ENCODE assay signal across 1 cellular context in genomic region chr14:79118291-79118690, GRCh38.
TF ChIP-seq lines count a peak whose summit lies in the region.

No MANE protein-coding gene starts in this region.

TF ChIP-seq in H1, 55 proteins besides CTCF, POLR2A, EP300 and RAD21:
- TF ChIP-seq POU5F1 (IDR thresholded peaks at IDR 0.05; ENCODE audit: low read depth, low read length) (no peak), USF2 (IDR thresholded peaks at IDR 0.05; ENCODE audit: low read length) (no peak), ATF2 (IDR thresholded peaks at IDR 0.05; ENCODE audit: low read length) (no peak), BCL11A (IDR thresholded peaks at IDR 0.05; ENCODE audit: low read depth in 2 of 2, low read length in 2 of 2) (no peak), TBP (IDR thresholded peaks at IDR 0.05; ENCODE audit: low read depth, low read length) (no peak), CBX8 (IDR thresholded peaks at IDR 0.05; ENCODE audit: borderline replicate concordance, low read depth, low read length) (no peak), RNF2 (IDR thresholded peaks at IDR 0.05; ENCODE audit: borderline replicate concordance, low read depth, low read length, missing control alignments, poor library complexity, severe bottlenecking) (no peak), ASH2L (IDR thresholded peaks at IDR 0.05; ENCODE audit: low read length) (no peak), CHD2 (IDR thresholded peaks at IDR 0.05; ENCODE audit: low read length) (no peak), TEAD4 (IDR thresholded peaks at IDR 0.05; ENCODE audit: low read depth, low read length) (no peak), CREB1 (IDR thresholded peaks at IDR 0.05) (no peak), EGR1 (IDR thresholded peaks at IDR 0.05; ENCODE audit: borderline replicate concordance, low read depth, low read length) (no peak), TAF1 (IDR thresholded peaks at IDR 0.05; ENCODE audit: low read depth, low read length) (no peak)
